ENCODE assay signal across 1 cellular context in the genomic region with DNA sequence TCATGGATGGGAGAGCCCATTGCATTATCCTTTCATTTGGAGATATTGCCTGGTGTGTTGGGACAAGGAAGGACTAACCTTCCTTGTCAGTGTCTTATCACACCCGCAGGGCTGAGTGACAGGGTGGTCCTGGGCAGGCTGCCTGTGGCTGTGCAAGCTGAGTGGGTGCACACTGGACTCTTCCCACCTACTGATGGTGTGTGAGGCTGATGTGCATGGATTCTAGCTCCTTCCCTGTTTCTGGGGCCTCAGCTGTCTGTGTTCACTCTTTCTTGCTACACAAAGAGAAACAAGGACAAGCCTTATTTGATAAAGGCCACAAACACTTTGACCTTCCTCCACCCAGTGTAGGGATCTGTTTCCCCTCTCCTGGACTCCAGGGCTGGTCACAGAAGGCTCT.
TF ChIP-seq lines count a peak whose summit lies in the region.

No MANE protein-coding gene starts in this region.

TF ChIP-seq in K562, 482 proteins besides CTCF, POLR2A, EP300 and RAD21:
- TF ChIP-seq WHSC1 (IDR thresholded peaks at IDR 0.05; ENCODE audit: low read length) (peak; percentile 76), TEAD2 (tag; IDR thresholded peaks at IDR 0.05) (no peak), GTF2F1 (IDR thresholded peaks at IDR 0.05; ENCODE audit: low read depth, low read length) (no peak), XRCC5 (IDR thresholded peaks at IDR 0.05; ENCODE audit: low read depth, low read length) (0 out of 2 replicates have a peak, but pooled peaks have one; percentile 14), SMARCA4 (IDR thresholded peaks at IDR 0.05) (no peak), ZNF224 (CRISPR knock-in tag; IDR thresholded peaks at IDR 0.05) (no peak), ZNF121 (CRISPR knock-in tag; conservative IDR thresholded peaks at IDR 0.05) (no peak), SIN3A (IDR thresholded peaks at IDR 0.05; ENCODE audit: borderline replicate concordance in 2 of 2, control insufficient read depth in 1 of 2, low read depth in 2 of 2, low read length in 2 of 2) (no peak), GTF2A2 (tag; IDR thresholded peaks at IDR 0.05) (no peak), MYC (IDR thresholded peaks at IDR 0.05; ENCODE audit: low read depth, low read length) (no peak), MYC (CRISPR knock-in tag; IDR thresholded peaks at IDR 0.05; ENCODE audit: borderline replicate concordance, low read depth) (0 out of 2 replicates have a peak, but pooled peaks have one; percentile 9), ZSCAN29 (IDR thresholded peaks at IDR 0.05) (no peak), ETV5 (CRISPR knock-in tag; IDR thresholded peaks at IDR 0.05; ENCODE audit: low read depth) (no peak), IRF2 (CRISPR knock-in tag; IDR thresholded peaks at IDR 0.05) (no peak), SAP30 (IDR thresholded peaks at IDR 0.05; ENCODE audit: borderline replicate concordance, insufficient read depth, low read depth, low read length, poor library complexity, severe bottlenecking) (no peak), TCF3 (CRISPR knock-in tag; IDR thresholded peaks at IDR 0.05) (no peak), CSDE1 (IDR thresholded peaks at IDR 0.05) (no peak), RAD51 (IDR thresholded peaks at IDR 0.05; ENCODE audit: borderline replicate concordance, low read depth) (no peak), PURB (CRISPR knock-in tag; IDR thresholded peaks at IDR 0.05; ENCODE audit: low read depth) (no peak), KDM1A (IDR thresholded peaks at IDR 0.05) (no peak), POLR3G (IDR thresholded peaks at IDR 0.05; ENCODE audit: extremely low read depth, insufficient read length, insufficient replicate concordance) (no peak), GABPB2 (CRISPR knock-in tag; conservative IDR thresholded peaks at IDR 0.05) (no peak), JUNB (CRISPR knock-in tag; conservative IDR thresholded peaks at IDR 0.05) (no peak), NCOR1 (IDR thresholded peaks at IDR 0.05) (no peak), ZNF436 (CRISPR knock-in tag; IDR thresholded peaks at IDR 0.05) (no peak), CREM (IDR thresholded peaks at IDR 0.05; ENCODE audit: low read depth) (no peak), MAFF (IDR thresholded peaks at IDR 0.05; ENCODE audit: low read length) (no peak), SRSF7 (optimal IDR thresholded peaks at IDR 0.05; ENCODE audit: low read depth, low read length) (no peak)
- TF ChIP-seq, protein P1, sequence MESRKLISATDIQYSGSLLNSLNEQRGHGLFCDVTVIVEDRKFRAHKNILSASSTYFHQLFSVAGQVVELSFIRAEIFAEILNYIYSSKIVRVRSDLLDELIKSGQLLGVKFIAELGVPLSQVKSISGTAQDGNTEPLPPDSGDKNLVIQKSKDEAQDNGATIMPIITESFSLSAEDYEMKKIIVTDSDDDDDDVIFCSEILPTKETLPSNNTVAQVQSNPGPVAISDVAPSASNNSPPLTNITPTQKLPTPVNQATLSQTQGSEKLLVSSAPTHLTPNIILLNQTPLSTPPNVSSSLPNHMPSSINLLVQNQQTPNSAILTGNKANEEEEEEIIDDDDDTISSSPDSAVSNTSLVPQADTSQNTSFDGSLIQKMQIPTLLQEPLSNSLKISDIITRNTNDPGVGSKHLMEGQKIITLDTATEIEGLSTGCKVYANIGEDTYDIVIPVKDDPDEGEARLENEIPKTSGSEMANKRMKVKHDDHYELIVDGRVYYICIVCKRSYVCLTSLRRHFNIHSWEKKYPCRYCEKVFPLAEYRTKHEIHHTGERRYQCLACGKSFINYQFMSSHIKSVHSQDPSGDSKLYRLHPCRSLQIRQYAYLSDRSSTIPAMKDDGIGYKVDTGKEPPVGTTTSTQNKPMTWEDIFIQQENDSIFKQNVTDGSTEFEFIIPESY (CRISPR knock-in tag; IDR thresholded peaks at IDR 0.05): no peak
- TF ChIP-seq, protein P2, sequence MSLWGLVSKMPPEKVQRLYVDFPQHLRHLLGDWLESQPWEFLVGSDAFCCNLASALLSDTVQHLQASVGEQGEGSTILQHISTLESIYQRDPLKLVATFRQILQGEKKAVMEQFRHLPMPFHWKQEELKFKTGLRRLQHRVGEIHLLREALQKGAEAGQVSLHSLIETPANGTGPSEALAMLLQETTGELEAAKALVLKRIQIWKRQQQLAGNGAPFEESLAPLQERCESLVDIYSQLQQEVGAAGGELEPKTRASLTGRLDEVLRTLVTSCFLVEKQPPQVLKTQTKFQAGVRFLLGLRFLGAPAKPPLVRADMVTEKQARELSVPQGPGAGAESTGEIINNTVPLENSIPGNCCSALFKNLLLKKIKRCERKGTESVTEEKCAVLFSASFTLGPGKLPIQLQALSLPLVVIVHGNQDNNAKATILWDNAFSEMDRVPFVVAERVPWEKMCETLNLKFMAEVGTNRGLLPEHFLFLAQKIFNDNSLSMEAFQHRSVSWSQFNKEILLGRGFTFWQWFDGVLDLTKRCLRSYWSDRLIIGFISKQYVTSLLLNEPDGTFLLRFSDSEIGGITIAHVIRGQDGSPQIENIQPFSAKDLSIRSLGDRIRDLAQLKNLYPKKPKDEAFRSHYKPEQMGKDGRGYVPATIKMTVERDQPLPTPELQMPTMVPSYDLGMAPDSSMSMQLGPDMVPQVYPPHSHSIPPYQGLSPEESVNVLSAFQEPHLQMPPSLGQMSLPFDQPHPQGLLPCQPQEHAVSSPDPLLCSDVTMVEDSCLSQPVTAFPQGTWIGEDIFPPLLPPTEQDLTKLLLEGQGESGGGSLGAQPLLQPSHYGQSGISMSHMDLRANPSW (CRISPR knock-in tag; IDR thresholded peaks at IDR 0.05): 0 out of 2 replicates have a peak, but pooled peaks have one; percentile 71
- TF ChIP-seq, protein P3, sequence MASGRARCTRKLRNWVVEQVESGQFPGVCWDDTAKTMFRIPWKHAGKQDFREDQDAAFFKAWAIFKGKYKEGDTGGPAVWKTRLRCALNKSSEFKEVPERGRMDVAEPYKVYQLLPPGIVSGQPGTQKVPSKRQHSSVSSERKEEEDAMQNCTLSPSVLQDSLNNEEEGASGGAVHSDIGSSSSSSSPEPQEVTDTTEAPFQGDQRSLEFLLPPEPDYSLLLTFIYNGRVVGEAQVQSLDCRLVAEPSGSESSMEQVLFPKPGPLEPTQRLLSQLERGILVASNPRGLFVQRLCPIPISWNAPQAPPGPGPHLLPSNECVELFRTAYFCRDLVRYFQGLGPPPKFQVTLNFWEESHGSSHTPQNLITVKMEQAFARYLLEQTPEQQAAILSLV (tag; IDR thresholded peaks at IDR 0.05): no peak
- TF ChIP-seq, protein P4, sequence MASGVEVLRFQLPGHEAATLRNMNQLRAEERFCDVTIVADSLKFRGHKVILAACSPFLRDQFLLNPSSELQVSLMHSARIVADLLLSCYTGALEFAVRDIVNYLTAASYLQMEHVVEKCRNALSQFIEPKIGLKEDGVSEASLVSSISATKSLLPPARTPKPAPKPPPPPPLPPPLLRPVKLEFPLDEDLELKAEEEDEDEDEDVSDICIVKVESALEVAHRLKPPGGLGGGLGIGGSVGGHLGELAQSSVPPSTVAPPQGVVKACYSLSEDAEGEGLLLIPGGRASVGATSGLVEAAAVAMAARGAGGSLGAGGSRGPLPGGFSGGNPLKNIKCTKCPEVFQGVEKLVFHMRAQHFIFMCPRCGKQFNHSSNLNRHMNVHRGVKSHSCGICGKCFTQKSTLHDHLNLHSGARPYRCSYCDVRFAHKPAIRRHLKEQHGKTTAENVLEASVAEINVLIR (CRISPR knock-in tag; IDR thresholded peaks at IDR 0.05): no peak
- TF ChIP-seq, protein P5, sequence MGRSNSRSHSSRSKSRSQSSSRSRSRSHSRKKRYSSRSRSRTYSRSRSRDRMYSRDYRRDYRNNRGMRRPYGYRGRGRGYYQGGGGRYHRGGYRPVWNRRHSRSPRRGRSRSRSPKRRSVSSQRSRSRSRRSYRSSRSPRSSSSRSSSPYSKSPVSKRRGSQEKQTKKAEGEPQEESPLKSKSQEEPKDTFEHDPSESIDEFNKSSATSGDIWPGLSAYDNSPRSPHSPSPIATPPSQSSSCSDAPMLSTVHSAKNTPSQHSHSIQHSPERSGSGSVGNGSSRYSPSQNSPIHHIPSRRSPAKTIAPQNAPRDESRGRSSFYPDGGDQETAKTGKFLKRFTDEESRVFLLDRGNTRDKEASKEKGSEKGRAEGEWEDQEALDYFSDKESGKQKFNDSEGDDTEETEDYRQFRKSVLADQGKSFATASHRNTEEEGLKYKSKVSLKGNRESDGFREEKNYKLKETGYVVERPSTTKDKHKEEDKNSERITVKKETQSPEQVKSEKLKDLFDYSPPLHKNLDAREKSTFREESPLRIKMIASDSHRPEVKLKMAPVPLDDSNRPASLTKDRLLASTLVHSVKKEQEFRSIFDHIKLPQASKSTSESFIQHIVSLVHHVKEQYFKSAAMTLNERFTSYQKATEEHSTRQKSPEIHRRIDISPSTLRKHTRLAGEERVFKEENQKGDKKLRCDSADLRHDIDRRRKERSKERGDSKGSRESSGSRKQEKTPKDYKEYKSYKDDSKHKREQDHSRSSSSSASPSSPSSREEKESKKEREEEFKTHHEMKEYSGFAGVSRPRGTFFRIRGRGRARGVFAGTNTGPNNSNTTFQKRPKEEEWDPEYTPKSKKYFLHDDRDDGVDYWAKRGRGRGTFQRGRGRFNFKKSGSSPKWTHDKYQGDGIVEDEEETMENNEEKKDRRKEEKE (IDR thresholded peaks at IDR 0.05; ENCODE audit: borderline replicate concordance in 1 of 2, control insufficient read depth in 1 of 2, low read depth in 2 of 2, low read length in 1 of 2): no peak
- TF ChIP-seq, protein P6, sequence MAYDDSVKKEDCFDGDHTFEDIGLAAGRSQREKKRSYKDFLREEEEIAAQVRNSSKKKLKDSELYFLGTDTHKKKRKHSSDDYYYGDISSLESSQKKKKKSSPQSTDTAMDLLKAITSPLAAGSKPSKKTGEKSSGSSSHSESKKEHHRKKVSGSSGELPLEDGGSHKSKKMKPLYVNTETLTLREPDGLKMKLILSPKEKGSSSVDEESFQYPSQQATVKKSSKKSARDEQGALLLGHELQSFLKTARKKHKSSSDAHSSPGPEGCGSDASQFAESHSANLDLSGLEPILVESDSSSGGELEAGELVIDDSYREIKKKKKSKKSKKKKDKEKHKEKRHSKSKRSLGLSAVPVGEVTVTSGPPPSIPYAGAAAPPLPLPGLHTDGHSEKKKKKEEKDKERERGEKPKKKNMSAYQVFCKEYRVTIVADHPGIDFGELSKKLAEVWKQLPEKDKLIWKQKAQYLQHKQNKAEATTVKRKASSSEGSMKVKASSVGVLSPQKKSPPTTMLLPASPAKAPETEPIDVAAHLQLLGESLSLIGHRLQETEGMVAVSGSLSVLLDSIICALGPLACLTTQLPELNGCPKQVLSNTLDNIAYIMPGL (CRISPR knock-in tag; IDR thresholded peaks at IDR 0.05): peak; percentile 29; the same call in 1 of the 2 replicates
- TF ChIP-seq, protein P7, sequence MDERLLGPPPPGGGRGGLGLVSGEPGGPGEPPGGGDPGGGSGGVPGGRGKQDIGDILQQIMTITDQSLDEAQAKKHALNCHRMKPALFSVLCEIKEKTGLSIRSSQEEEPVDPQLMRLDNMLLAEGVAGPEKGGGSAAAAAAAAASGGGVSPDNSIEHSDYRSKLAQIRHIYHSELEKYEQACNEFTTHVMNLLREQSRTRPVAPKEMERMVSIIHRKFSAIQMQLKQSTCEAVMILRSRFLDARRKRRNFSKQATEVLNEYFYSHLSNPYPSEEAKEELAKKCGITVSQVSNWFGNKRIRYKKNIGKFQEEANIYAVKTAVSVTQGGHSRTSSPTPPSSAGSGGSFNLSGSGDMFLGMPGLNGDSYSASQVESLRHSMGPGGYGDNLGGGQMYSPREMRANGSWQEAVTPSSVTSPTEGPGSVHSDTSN (CRISPR knock-in tag; IDR thresholded peaks at IDR 0.05; ENCODE audit: low read depth): no peak
- TF ChIP-seq, protein P7 (tag; conservative IDR thresholded peaks at IDR 0.05; ENCODE audit: low read depth): no peak
